In the genomic region with DNA sequence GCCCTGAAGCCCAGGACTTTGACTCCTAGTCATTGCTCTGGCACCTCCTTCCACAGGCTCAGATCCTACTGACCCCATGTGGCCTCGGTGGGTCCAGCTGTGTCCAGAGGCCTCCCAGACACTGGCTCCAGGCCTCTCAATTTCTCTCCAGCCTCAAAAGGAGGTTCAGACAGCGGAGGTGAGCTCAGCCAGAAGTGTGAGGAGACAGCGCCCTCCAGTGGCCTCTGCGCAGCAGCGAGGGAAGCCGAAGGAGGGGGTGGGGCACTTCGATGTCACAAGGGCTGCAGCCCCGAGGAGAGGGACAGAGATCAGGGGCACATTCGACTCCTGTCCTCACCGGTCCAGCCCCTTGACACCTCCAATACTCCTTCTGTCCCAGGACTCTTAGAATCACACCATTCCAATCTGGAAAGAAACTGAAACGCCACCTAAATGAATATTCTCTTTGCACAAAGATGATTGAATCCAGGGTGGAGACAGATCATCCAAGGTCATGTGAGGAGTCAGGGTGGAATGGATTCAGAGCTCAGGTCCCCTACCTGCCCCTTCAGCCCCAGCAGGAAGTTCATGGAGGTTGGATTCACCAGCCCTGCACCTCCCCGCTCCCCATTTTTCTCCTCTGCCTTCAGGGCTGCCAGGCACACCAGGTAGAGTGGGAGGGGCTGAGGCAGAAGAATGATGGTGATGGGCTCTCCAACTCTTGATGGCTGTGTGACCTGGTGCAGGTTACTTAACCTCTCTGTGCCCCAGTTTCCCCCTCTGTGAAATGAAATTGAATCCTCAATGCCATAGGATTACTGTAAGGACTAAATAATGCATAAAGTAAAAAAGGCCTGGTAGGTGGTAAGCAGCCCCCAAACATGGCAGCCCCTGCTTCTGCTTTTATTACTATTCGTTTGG, we compare ENCODE assay signal across 8 cellular contexts. TPM values are rescaled to one million over a fixed set of nuclear protein-coding genes. Genes with fewer than 3 reads are reported as not detected.
DNase-seq lines count a peak whose midpoint lies in the region; ATAC-seq and TF ChIP-seq lines count a peak whose summit lies in the region.

No MANE protein-coding gene starts in this region.

- H3K9me3 Mint-ChIP-seq in activated T-helper 1 cell treated with anti-CD3 and anti-CD28 coated beads, Interleukin-12 subunit alpha, Interleukin-12 subunit beta, Interleukin-2, Interleukin-4 antibody, amounts not matched to agents 30 ng/mL and 10 ng/mL and 1 ng/mL, durations not matched to agents 14 hours and 24 hours and 36 hours = no peaks in the 10 kb centered on the region

- peak overlapping the region; percentile 32 for H2AFZ ChIP-seq in osteoblast (ENCODE audit: low read length)

- 15 to 17% methylated on average over 10 to 13 of the region's 13 CpGs for WGBS in testis, 2 donors

- H3K4me3 ChIP-seq in foreskin fibroblast (ENCODE audit: low read depth in 1 of 2, low read length in 2 of 2) (peak overlapping the region in 1 of 2 donors; percentile 25), osteoblast (ENCODE audit: insufficient read depth, low read length) (no peak overlapping the region), testis (no peak overlapping the region)

- peaks cover 3% of the 10 kb centered on the region for H4K20me1 ChIP-seq in osteoblast (ENCODE audit: insufficient read depth, low read length)

- no peaks in the 10 kb centered on the region for H3K79me2 ChIP-seq in osteoblast (ENCODE audit: insufficient read depth, low read length)

- peak overlapping the region; percentile 61 for H3K4me2 ChIP-seq in osteoblast (ENCODE audit: insufficient read depth, low read length)

- intact Hi-C loops in activated T-helper 1 cell treated with anti-CD3 and anti-CD28 coated beads, Interleukin-12 subunit alpha, Interleukin-12 subunit beta, Interleukin-2, Interleukin-4 antibody, amounts not matched to agents 30 ng/mL and 10 ng/mL and 1 ng/mL, durations not matched to agents 14 hours and 24 hours and 36 hours (cut with micrococcal nuclease) = loop anchor here (1.0 kb wide), 2 partner anchors 285 to 312 kb away; no protein-coding TSS in a partner anchor
- intact Hi-C loops in testis (cut with DNase I; ENCODE audit: low total_unique reads) = no loop called here

- peak; percentile 97 for TF ChIP-seq CTCF in foreskin fibroblast (IDR thresholded peaks at IDR 0.05; ENCODE audit: low read depth, low read length)
- TF ChIP-seq CTCF in osteoblast (IDR thresholded peaks at IDR 0.05; ENCODE audit: extremely low read depth, low read depth, low read length) = peak; percentile 97
- TF ChIP-seq CTCF in testis (IDR thresholded peaks at IDR 0.05) = peak; percentile 67 to 87 (median 85)

- no peak overlapping the region for H3K4me3 Mint-ChIP-seq in activated T-helper 1 cell treated with anti-CD3 and anti-CD28 coated beads, Interleukin-12 subunit alpha, Interleukin-12 subunit beta, Interleukin-2, Interleukin-4 antibody, amounts not matched to agents 30 ng/mL and 10 ng/mL and 1 ng/mL, durations not matched to agents 14 hours and 24 hours and 36 hours

- no peak for ATAC-seq in GM18858 (IDR thresholded peaks at IDR 0.05; ENCODE audit: unreplicated experiment)

- no peak overlapping the region for H3K27ac Mint-ChIP-seq in activated T-helper 1 cell treated with anti-CD3 and anti-CD28 coated beads, Interleukin-12 subunit alpha, Interleukin-12 subunit beta, Interleukin-2, Interleukin-4 antibody, amounts not matched to agents 30 ng/mL and 10 ng/mL and 1 ng/mL, durations not matched to agents 14 hours and 24 hours and 36 hours

- no peaks in the 10 kb centered on the region for H3K4me1 Mint-ChIP-seq in activated T-helper 1 cell treated with anti-CD3 and anti-CD28 coated beads, Interleukin-12 subunit alpha, Interleukin-12 subunit beta, Interleukin-2, Interleukin-4 antibody, amounts not matched to agents 30 ng/mL and 10 ng/mL and 1 ng/mL, durations not matched to agents 14 hours and 24 hours and 36 hours (ENCODE audit: low read depth)

- H3K36me3 Mint-ChIP-seq in activated T-helper 1 cell treated with anti-CD3 and anti-CD28 coated beads, Interleukin-12 subunit alpha, Interleukin-12 subunit beta, Interleukin-2, Interleukin-4 antibody, amounts not matched to agents 30 ng/mL and 10 ng/mL and 1 ng/mL, durations not matched to agents 14 hours and 24 hours and 36 hours (ENCODE audit: low read depth) = no peaks in the 10 kb centered on the region

- TF ChIP-seq POLR2A in testis (IDR thresholded peaks at IDR 0.05) = no peak

- H3K9me3 ChIP-seq in osteoblast (ENCODE audit: low read depth, low read length) (no peaks in the 10 kb centered on the region), testis (no peaks in the 10 kb centered on the region)

- peaks cover 27% of the 10 kb centered on the region for H3K4me1 ChIP-seq in osteoblast (ENCODE audit: insufficient read depth, low read length)
- H3K4me1 ChIP-seq in testis = peaks cover 5% of the 10 kb centered on the region

- H3K27me3 ChIP-seq in osteoblast (ENCODE audit: insufficient read depth, low read length) = peaks cover 18% of the 10 kb centered on the region
- no peaks in the 10 kb centered on the region for H3K27me3 ChIP-seq in testis

- H3K27ac ChIP-seq in osteoblast (ENCODE audit: low read depth, low read length) = no peak overlapping the region
- no peak overlapping the region for H3K27ac ChIP-seq in testis

- peaks cover 25% of the 10 kb centered on the region for H3K27me3 Mint-ChIP-seq in activated T-helper 1 cell treated with anti-CD3 and anti-CD28 coated beads, Interleukin-12 subunit alpha, Interleukin-12 subunit beta, Interleukin-2, Interleukin-4 antibody, amounts not matched to agents 30 ng/mL and 10 ng/mL and 1 ng/mL, durations not matched to agents 14 hours and 24 hours and 36 hours (ENCODE audit: insufficient read depth)

- peak; percentile 79 for DNase-seq in DMS79 treated with DMSO at 0.1 percent for 48 hours (lab: John Stamatoyannopoulos, UW)
- peak; percentile 67 for DNase-seq in M059J (ENCODE audit: low read depth)
- DNase-seq in RPMI8226 = peak; percentile 87
- peak; percentile 59 for DNase-seq in activated T-helper 1 cell treated with anti-CD3 and anti-CD28 coated beads, Interleukin-12 subunit alpha, Interleukin-12 subunit beta, Interleukin-2, Interleukin-4 antibody, amounts not matched to agents 30 ng/mL and 10 ng/mL and 1 ng/mL, durations not matched to agents 14 hours and 24 hours and 36 hours (ENCODE audit: low spot score)
- DNase-seq in foreskin fibroblast = peak; percentile 52 to 86
- peak; percentile 85 for DNase-seq in osteoblast (ENCODE audit: insufficient read length, low spot score, missing footprints)
- peak; percentile 87 for DNase-seq in testis

- no peaks in the 10 kb centered on the region for H3K36me3 ChIP-seq in osteoblast (ENCODE audit: insufficient read depth, low read length)
- no peaks in the 10 kb centered on the region for H3K36me3 ChIP-seq in testis (ENCODE audit: low read depth, missing control alignments)

RNA-seq across cellular contexts. Expression of a gene that starts 34.8 kb away (rescaled TPM):
- 4.1 and 11.8 TPM in 2 replicates for total RNA-seq in M059J (2014; rRNA removed; shearing (Covaris generic))
- total RNA-seq in activated T-helper 1 cell treated with anti-CD3 and anti-CD28 coated beads, Interleukin-12 subunit alpha, Interleukin-12 subunit beta, Interleukin-2, Interleukin-4 antibody, amounts not matched to agents 30 ng/mL and 10 ng/mL and 1 ng/mL, durations not matched to agents 14 hours and 24 hours and 36 hours = 19.5 and 20.0 TPM in 2 replicates
- total RNA-seq in osteoblast (13.8 and 16.3 TPM in 2 replicates), testis (10 to 100 TPM; 28.1 to 28.6 TPM)
- 15.6 TPM for polyA plus RNA-seq in testis (ENCODE audit: insufficient read depth, low read depth, low replicate concordance)
